ENCODE assay signal across 28 cellular contexts in the genomic region with DNA sequence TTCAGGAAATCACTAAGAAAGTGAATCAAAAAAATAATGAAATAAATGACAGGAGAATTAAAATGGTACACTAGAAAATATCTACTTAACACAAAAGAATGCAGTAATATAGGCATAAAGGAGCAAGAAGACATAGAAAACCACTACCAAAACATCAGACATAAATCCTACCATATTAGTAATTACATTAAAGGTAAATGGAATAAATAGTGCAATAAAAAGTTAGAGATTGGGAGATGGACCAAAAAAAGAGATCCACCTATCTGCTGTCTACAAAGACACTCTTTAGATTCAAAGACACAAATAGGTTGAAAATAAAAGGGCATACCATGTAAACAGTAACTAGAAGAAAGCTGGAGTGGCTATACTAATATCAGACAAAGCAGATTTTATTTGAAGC.
"Had no signal": no experiment of that assay in that cellular context is flagged by ENCODE, and none has a peak within 500 bp of the region (broad histone marks: within the 10 kb centered on the region; RNA-seq: fewer than 3 reads in every experiment).

No MANE protein-coding gene starts in this region.

- H3K4me1 ChIP-seq: colonic mucosa, esophagus muscularis mucosa, foreskin keratinocyte, gastrocnemius medialis, gastroesophageal sphincter, heart left ventricle, heart right ventricle had no signal

- H3K4me3 ChIP-seq: colonic mucosa, coronary artery, dorsolateral prefrontal cortex, esophagus muscularis mucosa, esophagus squamous epithelium, gastrocnemius medialis, gastroesophageal sphincter, heart left ventricle, heart right ventricle, hepatocyte had no signal

- H2AFZ ChIP-seq: hepatocyte had no signal

- H3K79me2 ChIP-seq: hepatocyte had no signal

- ATAC-seq: effector memory CD8-positive, alpha-beta T cell; esophagus mucosa; foreskin keratinocyte; gastrocnemius medialis; gastroesophageal sphincter; heart left ventricle; heart right ventricle had no signal

- H3K36me3 ChIP-seq: colonic mucosa, esophagus muscularis mucosa, esophagus squamous epithelium, gastrocnemius medialis, gastroesophageal sphincter, heart left ventricle, heart right ventricle had no signal

- H3K27me3 ChIP-seq: colonic mucosa, dorsolateral prefrontal cortex, esophagus muscularis mucosa, esophagus squamous epithelium, foreskin keratinocyte, gastrocnemius medialis, gastroesophageal sphincter, heart left ventricle, heart right ventricle, hepatocyte had no signal

- H3K4me2 ChIP-seq: hepatocyte had no signal

- DNase-seq: colonic mucosa; cortex of kidney; dermis blood vessel endothelial cell; dorsolateral prefrontal cortex; effector CD4-positive, alpha-beta T cell; effector CD8-positive, alpha-beta T cell; effector memory CD4-positive, alpha-beta T cell; effector memory CD8-positive, alpha-beta T cell; endodermal cell; erythroblast; esophagus squamous epithelium; foreskin fibroblast; foreskin keratinocyte; foreskin melanocyte; gastrocnemius medialis; glutamatergic neuron; head of caudate nucleus; heart left ventricle; heart right ventricle had no signal

- H3K9me3 ChIP-seq: colonic mucosa, esophagus squamous epithelium, gastrocnemius medialis had no signal

- FAIRE-seq: colon, endometrium, frontal cortex had no signal

- H3K27ac ChIP-seq: colonic mucosa, coronary artery, dorsolateral prefrontal cortex, epithelial cell of prostate, esophagus muscularis mucosa, esophagus squamous epithelium, foreskin keratinocyte, gastrocnemius medialis, gastroesophageal sphincter, heart left ventricle, heart right ventricle, hepatocyte had no signal
